In genomic region chr6:87808005-87808757, GRCh38 we compare ENCODE assay signal across 13 cellular contexts.
DNase-seq lines count a peak whose midpoint lies in the region; ATAC-seq and TF ChIP-seq lines count a peak whose summit lies in the region.
"Had no signal": no experiment of that assay in that cellular context is flagged by ENCODE, and none has a peak within 500 bp of the region (broad histone marks: within the 10 kb centered on the region; RNA-seq: fewer than 3 reads in every experiment).

No MANE protein-coding gene starts in this region.

- peak; percentile 81 to 87 for ATAC-seq in activated T-cell treated with anti-CD3 and anti-CD28 coated beads, Interleukin-2, amount 50 U/mL, for 4 hours
- ATAC-seq in activated T-helper 17 cell treated with anti-CD3 and anti-CD28 coated beads, Interleukin-2, amount 50 U/mL, for 72 hours (replicated peaks) = peak; percentile 97
- ATAC-seq in stimulated activated effector memory CD8-positive, alpha-beta T cell treated with anti-CD3 and anti-CD28 coated beads, Interleukin-12 subunit alpha, Interleukin-12 subunit beta, amount 100 ng/mL, for 72 hours = peak; percentile 99
- no peak for ATAC-seq in HG03196 (IDR thresholded peaks at IDR 0.05; ENCODE audit: unreplicated experiment)
- no peak for ATAC-seq in gastroesophageal sphincter
- ATAC-seq: T-helper 17 cell had no signal

- no peaks in the 10 kb centered on the region for H3K27me3 ChIP-seq in gastroesophageal sphincter
- H3K27me3 ChIP-seq: BLaER1 had no signal

- peaks cover 11% of the 10 kb centered on the region for H3K4me1 Mint-ChIP-seq in activated T-cell treated with anti-CD3 and anti-CD28 coated beads, Interleukin-2, amount 50 U/mL, for 4 hours (ENCODE audit: low read depth)
- H3K4me1 Mint-ChIP-seq in activated T-helper 17 cell treated with anti-CD3 and anti-CD28 coated beads, Interleukin-2, amount 50 U/mL, for 72 hours = peaks cover 18% of the 10 kb centered on the region
- H3K4me1 Mint-ChIP-seq in stimulated activated effector memory CD8-positive, alpha-beta T cell treated with anti-CD3 and anti-CD28 coated beads, Interleukin-12 subunit alpha, Interleukin-12 subunit beta, amount 100 ng/mL, for 72 hours = peaks cover 26% of the 10 kb centered on the region

- WGBS in gastroesophageal sphincter (ENCODE audit: low coverage in 1 of 2), 2 donors = 63 to 93% methylated on average over 5 of the region's 5 CpGs

- H3K9me3 ChIP-seq in gastroesophageal sphincter = no peaks in the 10 kb centered on the region
- H3K9me3 ChIP-seq: BLaER1 had no signal

- H3K9me3 Mint-ChIP-seq in activated T-cell treated with anti-CD3 and anti-CD28 coated beads, Interleukin-2, amount 50 U/mL, for 4 hours = no peaks in the 10 kb centered on the region
- no peaks in the 10 kb centered on the region for H3K9me3 Mint-ChIP-seq in activated T-helper 17 cell treated with anti-CD3 and anti-CD28 coated beads, Interleukin-2, amount 50 U/mL, for 72 hours
- no peaks in the 10 kb centered on the region for H3K9me3 Mint-ChIP-seq in stimulated activated effector memory CD8-positive, alpha-beta T cell treated with anti-CD3 and anti-CD28 coated beads, Interleukin-12 subunit alpha, Interleukin-12 subunit beta, amount 100 ng/mL, for 72 hours

- peaks cover 9% of the 10 kb centered on the region for H3K27me3 Mint-ChIP-seq in activated T-cell treated with anti-CD3 and anti-CD28 coated beads, Interleukin-2, amount 50 U/mL, for 4 hours (ENCODE audit: low read depth)
- peaks cover 5% of the 10 kb centered on the region for H3K27me3 Mint-ChIP-seq in activated T-helper 17 cell treated with anti-CD3 and anti-CD28 coated beads, Interleukin-2, amount 50 U/mL, for 72 hours

- H3K4me1 ChIP-seq in gastroesophageal sphincter = no peaks in the 10 kb centered on the region
- H3K4me1 ChIP-seq: BLaER1 had no signal

- H3K36me3 Mint-ChIP-seq in activated T-cell treated with anti-CD3 and anti-CD28 coated beads, Interleukin-2, amount 50 U/mL, for 4 hours (ENCODE audit: insufficient read depth) = no peaks in the 10 kb centered on the region
- no peaks in the 10 kb centered on the region for H3K36me3 Mint-ChIP-seq in activated T-helper 17 cell treated with anti-CD3 and anti-CD28 coated beads, Interleukin-2, amount 50 U/mL, for 72 hours (ENCODE audit: low read depth)
- no peaks in the 10 kb centered on the region for H3K36me3 Mint-ChIP-seq in stimulated activated effector memory CD8-positive, alpha-beta T cell treated with anti-CD3 and anti-CD28 coated beads, Interleukin-12 subunit alpha, Interleukin-12 subunit beta, amount 100 ng/mL, for 72 hours

- H3K36me3 ChIP-seq in gastroesophageal sphincter = no peaks in the 10 kb centered on the region
- H3K36me3 ChIP-seq: BLaER1 had no signal

- TF ChIP-seq CTCF in gastroesophageal sphincter (IDR thresholded peaks at IDR 0.05) = no peak

- no peak for DNase-seq in activated T-cell treated with anti-CD3 and anti-CD28 coated beads, Interleukin-2, amount 50 U/mL, for 4 hours
- no peak for DNase-seq in activated T-cell treated with anti-CD3 and anti-CD28 coated beads for 4 hours
- peak; percentile 85 for DNase-seq in M059J (ENCODE audit: low read depth)
- DNase-seq in stimulated activated effector memory CD8-positive, alpha-beta T cell treated with anti-CD3 and anti-CD28 coated beads, Interleukin-12 subunit alpha, Interleukin-12 subunit beta, amount 100 ng/mL, for 72 hours (ENCODE audit: low spot score in 2 of 2) = peak in 1 of 2 donors; percentile 72
- no peak for DNase-seq in HuH-7.5 (ENCODE audit: low spot score)
- DNase-seq: hypothalamus; stimulated activated naive CD4-positive, alpha-beta T cell treated with Interleukin-2 at 50 U/mL for 16 hours; T-helper 17 cell had no signal

- H3K27ac Mint-ChIP-seq in activated T-helper 17 cell treated with anti-CD3 and anti-CD28 coated beads, Interleukin-2, amount 50 U/mL, for 72 hours = peak overlapping the region; percentile 90
- H3K27ac Mint-ChIP-seq in stimulated activated effector memory CD8-positive, alpha-beta T cell treated with anti-CD3 and anti-CD28 coated beads, Interleukin-12 subunit alpha, Interleukin-12 subunit beta, amount 100 ng/mL, for 72 hours = peak overlapping the region; percentile 81
- H3K27ac Mint-ChIP-seq: T-helper 17 cell had no signal

- no peak overlapping the region for H3K4me3 ChIP-seq in gastroesophageal sphincter
- H3K4me3 ChIP-seq: BLaER1, coronary artery had no signal

- no peak overlapping the region for H3K27ac ChIP-seq in gastroesophageal sphincter
- H3K27ac ChIP-seq: BLaER1, coronary artery had no signal

- no peak for TF ChIP-seq POLR2A in gastroesophageal sphincter (IDR thresholded peaks at IDR 0.05)

- TF ChIP-seq EP300 in gastroesophageal sphincter (IDR thresholded peaks at IDR 0.05) = no peak

- H3K4me3 Mint-ChIP-seq in activated T-cell treated with anti-CD3 and anti-CD28 coated beads, Interleukin-2, amount 50 U/mL, for 4 hours = no peak overlapping the region
- H3K4me3 Mint-ChIP-seq in activated T-helper 17 cell treated with anti-CD3 and anti-CD28 coated beads, Interleukin-2, amount 50 U/mL, for 72 hours = peak overlapping the region; percentile 63
- H3K4me3 Mint-ChIP-seq in stimulated activated effector memory CD8-positive, alpha-beta T cell treated with anti-CD3 and anti-CD28 coated beads, Interleukin-12 subunit alpha, Interleukin-12 subunit beta, amount 100 ng/mL, for 72 hours = peak overlapping the region; percentile 16
- H3K4me3 Mint-ChIP-seq: T-helper 17 cell had no signal

Comparison
In these comparisons a context has a peak if more than half of its experiments do, and no peak if none do; other contexts are left out.
1. ATAC-seq: peak in activated T-cell treated with anti-CD3 and anti-CD28 coated beads, Interleukin-2, amount 50 U/mL, for 4 hours (2 of 2), activated T-helper 17 cell treated with anti-CD3 and anti-CD28 coated beads, Interleukin-2, amount 50 U/mL, for 72 hours (single experiment) and stimulated activated effector memory CD8-positive, alpha-beta T cell treated with anti-CD3 and anti-CD28 coated beads, Interleukin-12 subunit alpha, Interleukin-12 subunit beta, amount 100 ng/mL, for 72 hours (single experiment); none in HG03196 (single experiment) and gastroesophageal sphincter (single experiment).